In the genomic region with DNA sequence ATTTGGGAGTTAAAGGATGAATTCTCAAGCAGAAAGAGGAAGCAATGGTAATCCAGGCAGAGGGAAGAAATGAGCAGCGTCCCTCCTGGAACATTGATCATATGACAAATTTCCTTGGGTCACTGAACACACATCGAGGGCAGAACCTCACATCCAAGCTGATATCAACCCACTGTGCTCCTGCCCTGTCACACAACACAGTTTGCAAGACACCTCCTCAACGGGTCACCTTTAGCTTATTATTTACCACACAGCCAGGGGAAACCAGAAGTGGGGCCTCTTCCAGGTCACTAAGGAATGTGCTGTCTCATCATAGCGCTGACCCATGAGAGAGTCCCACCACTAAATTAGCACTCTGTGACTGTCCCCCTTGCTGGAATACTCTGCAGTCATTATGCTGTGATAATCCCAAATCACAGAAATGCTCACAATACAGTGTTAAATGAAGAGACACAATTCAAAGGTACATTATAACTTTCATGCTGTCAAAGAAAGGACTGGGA, we compare ENCODE assay signal across 22 cellular contexts.
DNase-seq lines count a peak whose midpoint lies in the region; ATAC-seq, FAIRE-seq and TF ChIP-seq lines count a peak whose summit lies in the region.
"Had no signal": no experiment of that assay in that cellular context is flagged by ENCODE, and none has a peak within 500 bp of the region (broad histone marks: within the 10 kb centered on the region; RNA-seq: fewer than 3 reads in every experiment).

No MANE protein-coding gene starts in this region.

- no peak overlapping the region for H3K4me2 ChIP-seq in GM23248 (ENCODE audit: unreplicated experiment)
- H3K4me2 ChIP-seq: BLaER1 had no signal

- H3K9me3 ChIP-seq in aorta (ENCODE audit: control insufficient read depth, low read length) (no peaks in the 10 kb centered on the region), GM23248 (ENCODE audit: low read depth) (no peaks in the 10 kb centered on the region)
- H3K9me3 ChIP-seq: BLaER1 had no signal

- no peak for TF ChIP-seq CTCF in bronchial epithelial cell (IDR thresholded peaks at IDR 0.05; ENCODE audit: insufficient read depth, low read length, severe bottlenecking)

- H3K9me2 ChIP-seq in GM23248 (ENCODE audit: insufficient read depth): no peaks in the 10 kb centered on the region

- no peak for ATAC-seq in aorta (ENCODE audit: low FRiP score)
- ATAC-seq: GM12878, HCT116, HepG2 had no signal

- peak; percentile 13 for FAIRE-seq in bronchial epithelial cell (lab: Jason Lieb, UNC)
- FAIRE-seq: GM12878, GM19239, HepG2 had no signal

- 0 out of 2 replicates have a peak, but pooled peaks cover 3% of the 10 kb centered on the region for H3F3A ChIP-seq in GM23248 (ENCODE audit: insufficient read depth)

- in situ Hi-C loops in Caki2 (cut with HindIII; ENCODE audit: low pct_unique_long_range_greater_than_20kb, low sequenced_read_pairs) (no loop called here), GM23248 (cut with MboI) (no loop called here)

- DNase-seq in Caki2 (ENCODE audit: low read depth) (peak; percentile 54), OCI-M1 (lab: John Stamatoyannopoulos, UW) (peak; percentile 39), bronchial epithelial cell (ENCODE audit: low read depth) (no peak), renal cortical epithelial cell (ENCODE audit: low read depth) (peak; percentile 25), aorta (no peak), NCI-H226 (no peak), GM23248 (no peak)
- DNase-seq: 8988T; Calu3; CD4-positive, alpha-beta memory T cell; DMS 273 treated with DMSO at 0.1 percent for 48 hours; DMS53; DND-41; EL; GOT3; H7; HFFc6 had no signal

- no peak overlapping the region for H2AFZ ChIP-seq in GM23248

- H3K27ac ChIP-seq in aorta (ENCODE audit: low read depth in 1 of 2, low read length in 2 of 2): no peak overlapping the region
- no peak overlapping the region for H3K27ac ChIP-seq in GM23248
- H3K27ac ChIP-seq: BLaER1 had no signal

- H3K4me3 ChIP-seq in bronchial epithelial cell (ENCODE audit: low read depth, low read length): no peak overlapping the region
- no peak overlapping the region for H3K4me3 ChIP-seq in aorta (ENCODE audit: low read length in 2 of 2)
- no peak overlapping the region for H3K4me3 ChIP-seq in GM23248
- H3K4me3 ChIP-seq: BLaER1, GM12878 had no signal

- WGBS in aorta, 2 donors: 80 to 84% methylated on average over 4 of the region's 4 CpGs
- WGBS in GM23248 (ENCODE audit: low coverage in 1 of 2, low lambda C conversion rate in 2 of 2, missing lambda C conversion rate in 2 of 2), 2 experiments: 83 to 86% methylated on average over 4 of the region's 4 CpGs

- no peak overlapping the region for H3K9ac ChIP-seq in GM23248
- H3K9ac ChIP-seq: BLaER1 had no signal

- H3K27me3 ChIP-seq in bronchial epithelial cell (ENCODE audit: control insufficient read depth, insufficient read depth, low read length) (peaks cover 2% of the 10 kb centered on the region), aorta (ENCODE audit: control insufficient read depth in 1 of 2, insufficient read depth in 2 of 2, low read length in 1 of 2) (no peaks in the 10 kb centered on the region), GM23248 (replicated peaks; ENCODE audit: insufficient read depth) (no peaks in the 10 kb centered on the region)
- H3K27me3 ChIP-seq: BLaER1 had no signal

- H3K36me3 ChIP-seq in bronchial epithelial cell (ENCODE audit: control insufficient read depth, insufficient read depth, low read length) (no peaks in the 10 kb centered on the region), aorta (ENCODE audit: control insufficient read depth in 1 of 2, insufficient read depth in 2 of 2, low read length in 1 of 2) (no peaks in the 10 kb centered on the region), GM23248 (ENCODE audit: low read depth) (no peaks in the 10 kb centered on the region)
- H3K36me3 ChIP-seq: BLaER1 had no signal

- intact Hi-C loops in aorta (cut with DNase I): no loop called here

- no peaks in the 10 kb centered on the region for H4K20me1 ChIP-seq in GM23248 (ENCODE audit: insufficient read depth)
- H4K20me1 ChIP-seq: BLaER1 had no signal

- H3K4me1 ChIP-seq in aorta (ENCODE audit: control insufficient read depth in 1 of 2, insufficient read depth in 2 of 2, low read length in 2 of 2): peaks cover 0 to 5% of the 10 kb centered on the region in 2 donors
- peaks cover 16% of the 10 kb centered on the region for H3K4me1 ChIP-seq in GM23248 (ENCODE audit: insufficient read depth)

- H3K79me2 ChIP-seq in GM23248 (ENCODE audit: insufficient read depth): no peaks in the 10 kb centered on the region

Comparison
In these comparisons a context has a peak if more than half of its experiments do, and no peak if none do; other contexts are left out.
1. DNase-seq: peak in Caki2 (single experiment), OCI-M1 (single experiment) and renal cortical epithelial cell (single experiment); none in bronchial epithelial cell (single experiment), aorta (0 of 2), NCI-H226 (single experiment) and GM23248 (single experiment).